1 cellular context compared by ENCODE assay signal in the genomic region with DNA sequence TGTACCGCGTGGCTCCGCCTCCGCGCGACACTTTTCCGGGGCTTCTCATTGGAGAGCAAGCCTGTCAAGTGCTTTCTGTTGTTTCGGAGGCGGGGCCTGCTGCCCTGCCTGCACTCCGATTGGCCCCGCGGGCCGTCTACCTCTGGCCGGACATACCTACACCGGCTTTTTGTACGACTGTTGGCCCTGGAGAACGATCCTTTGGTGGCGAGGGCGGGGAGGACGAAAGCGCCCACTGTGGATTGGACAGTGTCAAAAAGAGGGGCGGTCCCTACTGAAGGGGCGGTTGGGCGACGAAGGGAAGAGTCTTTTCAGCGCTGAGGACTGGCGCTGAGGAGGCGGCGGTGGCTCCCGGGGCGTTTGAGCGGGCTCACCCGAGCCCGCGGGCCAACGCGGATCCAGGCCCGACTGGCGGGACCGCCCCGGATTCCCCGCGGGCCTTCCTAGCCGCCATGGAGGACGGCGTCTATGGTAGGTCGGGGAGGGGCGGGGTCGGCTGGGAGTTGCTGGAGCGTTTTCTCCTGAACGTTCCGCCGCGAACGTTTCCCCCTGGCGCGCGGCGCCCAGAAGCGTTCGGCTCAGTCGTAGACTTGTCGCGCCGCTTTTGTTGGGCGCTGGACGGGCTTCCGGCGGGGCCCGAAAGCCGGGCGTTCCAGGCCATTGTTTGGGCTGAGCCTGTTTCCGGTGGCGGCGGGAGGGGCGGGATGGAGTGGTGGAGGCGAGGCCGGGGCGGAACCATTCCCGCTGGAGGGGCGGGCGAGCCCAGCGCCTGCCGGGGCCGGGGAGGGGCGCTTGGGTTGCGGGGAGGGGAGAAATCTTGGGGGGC.
TF ChIP-seq lines count a peak whose summit lies in the region.

A gene with protein sequence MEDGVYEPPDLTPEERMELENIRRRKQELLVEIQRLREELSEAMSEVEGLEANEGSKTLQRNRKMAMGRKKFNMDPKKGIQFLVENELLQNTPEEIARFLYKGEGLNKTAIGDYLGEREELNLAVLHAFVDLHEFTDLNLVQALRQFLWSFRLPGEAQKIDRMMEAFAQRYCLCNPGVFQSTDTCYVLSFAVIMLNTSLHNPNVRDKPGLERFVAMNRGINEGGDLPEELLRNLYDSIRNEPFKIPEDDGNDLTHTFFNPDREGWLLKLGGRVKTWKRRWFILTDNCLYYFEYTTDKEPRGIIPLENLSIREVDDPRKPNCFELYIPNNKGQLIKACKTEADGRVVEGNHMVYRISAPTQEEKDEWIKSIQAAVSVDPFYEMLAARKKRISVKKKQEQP (plus strand): TSS at position 314 of the 826 bp plus-strand sequence. CDS start 139 bp downstream, at position 453.

TF ChIP-seq in HepG2, 621 proteins besides CTCF, POLR2A, EP300 and RAD21 (continued from another document and continues in another):
- TF ChIP-seq, protein P1, sequence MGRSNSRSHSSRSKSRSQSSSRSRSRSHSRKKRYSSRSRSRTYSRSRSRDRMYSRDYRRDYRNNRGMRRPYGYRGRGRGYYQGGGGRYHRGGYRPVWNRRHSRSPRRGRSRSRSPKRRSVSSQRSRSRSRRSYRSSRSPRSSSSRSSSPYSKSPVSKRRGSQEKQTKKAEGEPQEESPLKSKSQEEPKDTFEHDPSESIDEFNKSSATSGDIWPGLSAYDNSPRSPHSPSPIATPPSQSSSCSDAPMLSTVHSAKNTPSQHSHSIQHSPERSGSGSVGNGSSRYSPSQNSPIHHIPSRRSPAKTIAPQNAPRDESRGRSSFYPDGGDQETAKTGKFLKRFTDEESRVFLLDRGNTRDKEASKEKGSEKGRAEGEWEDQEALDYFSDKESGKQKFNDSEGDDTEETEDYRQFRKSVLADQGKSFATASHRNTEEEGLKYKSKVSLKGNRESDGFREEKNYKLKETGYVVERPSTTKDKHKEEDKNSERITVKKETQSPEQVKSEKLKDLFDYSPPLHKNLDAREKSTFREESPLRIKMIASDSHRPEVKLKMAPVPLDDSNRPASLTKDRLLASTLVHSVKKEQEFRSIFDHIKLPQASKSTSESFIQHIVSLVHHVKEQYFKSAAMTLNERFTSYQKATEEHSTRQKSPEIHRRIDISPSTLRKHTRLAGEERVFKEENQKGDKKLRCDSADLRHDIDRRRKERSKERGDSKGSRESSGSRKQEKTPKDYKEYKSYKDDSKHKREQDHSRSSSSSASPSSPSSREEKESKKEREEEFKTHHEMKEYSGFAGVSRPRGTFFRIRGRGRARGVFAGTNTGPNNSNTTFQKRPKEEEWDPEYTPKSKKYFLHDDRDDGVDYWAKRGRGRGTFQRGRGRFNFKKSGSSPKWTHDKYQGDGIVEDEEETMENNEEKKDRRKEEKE (IDR thresholded peaks at IDR 0.05), result no peak
- TF ChIP-seq FOXA1 (IDR thresholded peaks at IDR 0.05) (no peak), FOXA1 (CRISPR knock-in tag; IDR thresholded peaks at IDR 0.05) (no peak), BRCA1 (CRISPR knock-in tag; IDR thresholded peaks at IDR 0.05) (no peak), ATM (IDR thresholded peaks at IDR 0.05; ENCODE audit: borderline replicate concordance) (no peak), AKAP8 (CRISPR knock-in tag; IDR thresholded peaks at IDR 0.05) (no peak), ADNP (CRISPR knock-in tag; IDR thresholded peaks at IDR 0.05) (no peak), NCOR1 (IDR thresholded peaks at IDR 0.05; ENCODE audit: borderline replicate concordance, low read length) (no peak), TCF7 (IDR thresholded peaks at IDR 0.05; ENCODE audit: low read depth) (no peak), ZC3H13 (CRISPR knock-in tag; IDR thresholded peaks at IDR 0.05) (peak; percentile 65; the same call in 1 of the 2 replicates), REL (CRISPR knock-in tag; conservative IDR thresholded peaks at IDR 0.05) (no peak), BORCS8-MEF2B (CRISPR knock-in tag; IDR thresholded peaks at IDR 0.05) (peak; percentile 64), KMT2A (CRISPR knock-in tag; IDR thresholded peaks at IDR 0.05) (no peak), DBP (CRISPR knock-in tag; IDR thresholded peaks at IDR 0.05; ENCODE audit: not compliant biosample characterization) (no peak), POGZ (CRISPR knock-in tag; IDR thresholded peaks at IDR 0.05) (no peak; the same call in 1 of the 2 replicates), ZFP91 (CRISPR knock-in tag; IDR thresholded peaks at IDR 0.05; ENCODE audit: borderline replicate concordance) (peak; percentile 78; the same call in 1 of the 2 replicates), MTA1 (CRISPR knock-in tag; IDR thresholded peaks at IDR 0.05; ENCODE audit: borderline replicate concordance) (no peak), ZNF430 (CRISPR knock-in tag; IDR thresholded peaks at IDR 0.05) (peak; percentile 82; the same call in 1 of the 2 replicates), ZFX (CRISPR knock-in tag; IDR thresholded peaks at IDR 0.05; ENCODE audit: low read depth) (peak; percentile 74), DMAP1 (CRISPR knock-in tag; IDR thresholded peaks at IDR 0.05) (peak; percentile 62; the same call in 1 of the 2 replicates), ZNF839 (CRISPR knock-in tag; IDR thresholded peaks at IDR 0.05; ENCODE audit: borderline replicate concordance) (peak; percentile 39; the same call in 1 of the 2 replicates), CENPT (CRISPR knock-in tag; IDR thresholded peaks at IDR 0.05; ENCODE audit: low read depth) (no peak), KAT2B (IDR thresholded peaks at IDR 0.05; ENCODE audit: borderline replicate concordance, low read depth, low read length) (no peak), NFYC (CRISPR knock-in tag; IDR thresholded peaks at IDR 0.05) (peak; percentile 99), ZNF724P (CRISPR knock-in tag; IDR thresholded peaks at IDR 0.05; ENCODE audit: borderline replicate concordance) (no peak), ZNF619 (CRISPR knock-in tag; IDR thresholded peaks at IDR 0.05) (0 out of 2 replicates have a peak, but pooled peaks have one; percentile 78), HMG20B (CRISPR knock-in tag; conservative IDR thresholded peaks at IDR 0.05) (no peak), ZBTB2 (CRISPR knock-in tag; IDR thresholded peaks at IDR 0.05; ENCODE audit: low read depth) (peak; percentile 73), ZNF776 (CRISPR knock-in tag; IDR thresholded peaks at IDR 0.05) (peak; percentile 43; the same call in 1 of the 2 replicates), SMAD9 (CRISPR knock-in tag; IDR thresholded peaks at IDR 0.05) (no peak), HBP1 (CRISPR knock-in tag; IDR thresholded peaks at IDR 0.05; ENCODE audit: low read depth) (no peak), RXRA (CRISPR knock-in tag; IDR thresholded peaks at IDR 0.05) (peak; percentile 54; the same call in 1 of the 2 replicates), ZNF143 (CRISPR knock-in tag; IDR thresholded peaks at IDR 0.05) (no peak), RBM22 (optimal IDR thresholded peaks at IDR 0.05; ENCODE audit: low read length) (no peak), ZNF556 (CRISPR knock-in tag; IDR thresholded peaks at IDR 0.05; ENCODE audit: borderline replicate concordance) (no peak; the same call in 1 of the 2 replicates), CBX5 (CRISPR knock-in tag; IDR thresholded peaks at IDR 0.05; ENCODE audit: borderline replicate concordance) (no peak), PHF8 (CRISPR knock-in tag; IDR thresholded peaks at IDR 0.05) (peak; percentile 79), ZNF883 (CRISPR knock-in tag; IDR thresholded peaks at IDR 0.05; ENCODE audit: not compliant biosample characterization) (peak; percentile 70), ZNF207 (IDR thresholded peaks at IDR 0.05; ENCODE audit: borderline replicate concordance) (no peak), ZNF549 (CRISPR knock-in tag; IDR thresholded peaks at IDR 0.05) (no peak)
- TF ChIP-seq, protein P2, sequence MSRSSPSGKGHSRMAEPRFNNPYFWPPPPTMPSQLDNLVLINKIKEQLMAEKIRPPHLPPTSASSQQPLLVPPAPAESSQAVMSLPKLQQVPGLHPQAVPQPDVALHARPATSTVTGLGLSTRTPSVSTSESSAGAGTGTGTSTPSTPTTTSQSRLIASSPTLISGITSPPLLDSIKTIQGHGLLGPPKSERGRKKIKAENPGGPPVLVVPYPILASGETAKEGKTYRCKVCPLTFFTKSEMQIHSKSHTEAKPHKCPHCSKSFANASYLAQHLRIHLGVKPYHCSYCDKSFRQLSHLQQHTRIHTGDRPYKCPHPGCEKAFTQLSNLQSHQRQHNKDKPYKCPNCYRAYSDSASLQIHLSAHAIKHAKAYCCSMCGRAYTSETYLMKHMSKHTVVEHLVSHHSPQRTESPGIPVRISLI (CRISPR knock-in tag; IDR thresholded peaks at IDR 0.05; ENCODE audit: borderline replicate concordance), result no peak
- TF ChIP-seq, protein P3, sequence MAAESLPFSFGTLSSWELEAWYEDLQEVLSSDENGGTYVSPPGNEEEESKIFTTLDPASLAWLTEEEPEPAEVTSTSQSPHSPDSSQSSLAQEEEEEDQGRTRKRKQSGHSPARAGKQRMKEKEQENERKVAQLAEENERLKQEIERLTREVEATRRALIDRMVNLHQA (CRISPR knock-in tag; IDR thresholded peaks at IDR 0.05), result no peak
- TF ChIP-seq, protein P4, sequence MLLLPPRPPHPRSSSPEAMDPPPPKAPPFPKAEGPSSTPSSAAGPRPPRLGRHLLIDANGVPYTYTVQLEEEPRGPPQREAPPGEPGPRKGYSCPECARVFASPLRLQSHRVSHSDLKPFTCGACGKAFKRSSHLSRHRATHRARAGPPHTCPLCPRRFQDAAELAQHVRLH (CRISPR knock-in tag; IDR thresholded peaks at IDR 0.05; ENCODE audit: borderline replicate concordance, low read depth), result no peak
